ENCODE assay signal across 23 cellular contexts in the genomic region with DNA sequence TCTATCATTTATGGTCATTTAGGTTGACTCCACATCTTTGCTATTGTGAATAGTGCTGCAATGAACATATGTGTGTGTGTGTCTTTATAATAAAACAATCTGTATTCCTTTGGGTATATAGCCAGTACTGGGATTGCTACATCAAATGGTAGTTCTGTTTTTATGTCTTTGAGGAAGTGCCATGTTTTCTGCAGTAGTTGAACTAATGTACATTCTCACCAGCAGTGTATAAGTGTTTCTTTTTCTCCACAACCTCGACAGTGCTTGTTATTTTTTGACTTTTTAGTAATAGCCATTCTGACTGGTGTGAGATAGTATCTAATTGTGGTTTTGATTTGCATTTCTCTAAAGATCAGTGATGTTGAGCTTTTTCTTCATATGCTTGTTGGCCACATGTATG.
DNase-seq lines count a peak whose midpoint lies in the region; ATAC-seq lines count a peak whose summit lies in the region.
"Had no signal": no experiment of that assay in that cellular context is flagged by ENCODE, and none has a peak within 500 bp of the region (broad histone marks: within the 10 kb centered on the region; RNA-seq: fewer than 3 reads in every experiment).

No MANE protein-coding gene starts in this region.

- no peaks in the 10 kb centered on the region for H3K27me3 Mint-ChIP-seq in T-helper 2 cell treated with Interferon-gamma antibody and Interleukin-4, amounts not matched to agents 5 μg/mL and 100 μg/mL, for 36 hours (ENCODE audit: low read depth)
- H3K27me3 Mint-ChIP-seq: CD4-positive, CD25-positive, alpha-beta regulatory T cell had no signal

- H3K36me3 Mint-ChIP-seq in T-helper 2 cell treated with Interferon-gamma antibody and Interleukin-4, amounts not matched to agents 5 μg/mL and 100 μg/mL, for 36 hours (ENCODE audit: low read depth), result no peaks in the 10 kb centered on the region
- H3K36me3 Mint-ChIP-seq: CD4-positive, CD25-positive, alpha-beta regulatory T cell had no signal

- H3K27me3 ChIP-seq in HAP-1 (ENCODE audit: low read depth), result no peaks in the 10 kb centered on the region
- H3K27me3 ChIP-seq: BE2C had no signal

- no peaks in the 10 kb centered on the region for H3K4me1 Mint-ChIP-seq in T-helper 2 cell treated with Interferon-gamma antibody and Interleukin-4, amounts not matched to agents 5 μg/mL and 100 μg/mL, for 36 hours (ENCODE audit: low read depth)
- H3K4me1 Mint-ChIP-seq: CD4-positive, CD25-positive, alpha-beta regulatory T cell; GM23338 had no signal

- H3K4me3 Mint-ChIP-seq in T-helper 2 cell treated with Interferon-gamma antibody and Interleukin-4, amounts not matched to agents 5 μg/mL and 100 μg/mL, for 36 hours, result no peak overlapping the region
- H3K4me3 Mint-ChIP-seq: CD4-positive, CD25-positive, alpha-beta regulatory T cell; GM23338 had no signal

- no peaks in the 10 kb centered on the region for H3K9me3 Mint-ChIP-seq in T-helper 2 cell treated with Interferon-gamma antibody and Interleukin-4, amounts not matched to agents 5 μg/mL and 100 μg/mL, for 36 hours
- H3K9me3 Mint-ChIP-seq: CD4-positive, CD25-positive, alpha-beta regulatory T cell; GM23338 had no signal

- no peaks in the 10 kb centered on the region for H3K9me3 ChIP-seq in HAP-1
- H3K9me3 ChIP-seq: BE2C had no signal

- no peaks in the 10 kb centered on the region; the same call in 1 of the 2 replicates for H3K4me1 ChIP-seq in HAP-1
- H3K4me1 ChIP-seq: BE2C had no signal

- H3K27ac Mint-ChIP-seq in T-helper 2 cell treated with Interferon-gamma antibody and Interleukin-4, amounts not matched to agents 5 μg/mL and 100 μg/mL, for 36 hours, result no peak overlapping the region
- H3K27ac Mint-ChIP-seq: CD4-positive, CD25-positive, alpha-beta regulatory T cell; GM23338 had no signal

- peak; percentile 6 for DNase-seq in SIG-M5 treated with dmso at 0.1 percent for 504 hours (lab: John Stamatoyannopoulos, UW; ENCODE audit: unreplicated experiment)
- DNase-seq in SIG-M5 (lab: John Stamatoyannopoulos, UW), result no peak
- peak; percentile 0 for DNase-seq in SKM-1 (lab: John Stamatoyannopoulos, UW; ENCODE audit: unreplicated experiment)
- DNase-seq in NCI-H446 (lab: John Stamatoyannopoulos, UW), result no peak
- DNase-seq in NCI-H510A treated with DMSO at 0.1 percent for 48 hours (lab: John Stamatoyannopoulos, UW), result no peak
- no peak for DNase-seq in HAP-1 (ENCODE audit: low spot score in 2 of 2)
- no peak for DNase-seq in T-helper 2 cell treated with Interferon-gamma antibody and Interleukin-4, amounts not matched to agents 5 μg/mL and 100 μg/mL, for 36 hours (ENCODE audit: low spot score)
- DNase-seq: BE2C; CD4-positive, CD25-positive, alpha-beta regulatory T cell; DMS79; HCEC 1CT; Karpas-422; NCI-H1105; NCI-H146; NCI-H2029; NCI-H2227 treated with DMSO at 0.1 percent for 48 hours; NCI-H524; NCI-H774; NK-92 treated with Interleukin-12 subunit alpha and Interleukin-12 subunit beta, amount 100 ng/mL, for 24 hours; Right ventricle myocardium superior had no signal

- in situ Hi-C loops in HAP-1 (cut with MboI; ENCODE audit: low sequenced_read_pairs), result no loop called here

- peak; percentile 53 for ATAC-seq in HG02852 (IDR thresholded peaks at IDR 0.05; ENCODE audit: unreplicated experiment)
- ATAC-seq: GM23338 had no signal

- H3K4me3 ChIP-seq in HAP-1, result no peak overlapping the region
- H3K4me3 ChIP-seq: GM23338, SK-N-MC had no signal

- no peaks in the 10 kb centered on the region for H3K36me3 ChIP-seq in HAP-1 (replicated peaks)
- H3K36me3 ChIP-seq: BE2C had no signal

Comparison
In these comparisons a context has a peak if more than half of its experiments do, and no peak if none do; other contexts are left out.
1. DNase-seq: peak in SIG-M5 treated with dmso at 0.1 percent for 504 hours (single experiment) and SKM-1 (single experiment); none in SIG-M5 (single experiment), NCI-H446 (0 of 2), NCI-H510A treated with DMSO at 0.1 percent for 48 hours (single experiment), HAP-1 (0 of 2) and T-helper 2 cell treated with Interferon-gamma antibody and Interleukin-4, amounts not matched to agents 5 μg/mL and 100 μg/mL, for 36 hours (single experiment).